In the genomic region with DNA sequence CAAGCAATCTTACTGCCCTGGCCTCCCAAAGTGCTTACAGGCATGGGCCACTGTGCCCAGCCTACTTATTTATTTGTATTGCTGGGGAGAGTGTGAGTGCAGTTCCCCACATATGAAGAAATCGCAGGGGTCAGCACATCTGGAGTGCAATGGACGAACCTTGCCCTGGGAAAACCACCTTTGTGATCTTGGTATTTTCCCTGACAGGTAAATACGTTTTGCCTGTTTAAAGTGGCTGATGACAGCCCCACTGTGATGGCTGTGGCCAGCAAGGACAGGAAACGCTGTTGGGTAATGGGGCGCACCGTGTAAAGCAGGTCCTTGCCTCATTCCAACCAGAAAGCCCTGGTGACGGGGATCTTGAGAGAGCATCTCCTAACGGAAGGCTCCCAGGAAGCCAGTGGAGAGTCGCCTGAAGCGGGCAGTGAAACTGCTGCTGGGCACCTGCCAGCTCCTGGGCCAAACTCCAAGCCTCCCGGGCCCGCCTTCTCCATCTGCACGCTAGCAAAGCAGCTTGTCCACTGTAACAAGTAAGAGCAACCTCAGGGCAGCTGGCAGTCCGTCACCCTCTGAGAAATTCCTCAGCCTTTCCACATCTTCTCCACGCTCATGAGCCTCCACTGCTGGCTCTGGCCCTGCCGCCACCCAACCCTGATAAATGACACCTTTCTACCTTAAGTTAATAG, we compare ENCODE assay signal across 10 cellular contexts. TPM values are rescaled to one million over a fixed set of nuclear protein-coding genes. Genes with fewer than 3 reads are reported as not detected.
DNase-seq lines count a peak whose midpoint lies in the region; ATAC-seq and TF ChIP-seq lines count a peak whose summit lies in the region.
"Had no signal": no experiment of that assay in that cellular context is flagged by ENCODE, and none has a peak within 500 bp of the region (broad histone marks: within the 10 kb centered on the region; RNA-seq: fewer than 3 reads in every experiment).

No MANE protein-coding gene starts in this region.

- TF ChIP-seq CTCF in brain (conservative IDR thresholded peaks at IDR 0.05) = no peak

- peaks cover 39% of the 10 kb centered on the region for H3K36me3 Mint-ChIP-seq in brain

- H3K9me3 ChIP-seq in stomach smooth muscle (ENCODE audit: control insufficient read depth in 2 of 2, low read length in 2 of 2) = no peaks in the 10 kb centered on the region

- H3K4me3 Mint-ChIP-seq in brain = peak overlapping the region in 3 of 5 experiments; percentile 2 to 65 (median 3)
- H3K4me3 Mint-ChIP-seq: activated CD8-positive, alpha-beta T cell treated with anti-CD3 and anti-CD28 coated beads for 36 hours had no signal

- no peaks in the 10 kb centered on the region for H3K9me3 Mint-ChIP-seq in brain
- H3K9me3 Mint-ChIP-seq: activated CD8-positive, alpha-beta T cell treated with anti-CD3 and anti-CD28 coated beads for 36 hours had no signal

- peak; percentile 84 for ATAC-seq in left colon
- no peak for ATAC-seq in HG02571 (IDR thresholded peaks at IDR 0.05; ENCODE audit: unreplicated experiment)
- ATAC-seq in HG03045 (IDR thresholded peaks at IDR 0.05; ENCODE audit: unreplicated experiment) = no peak
- ATAC-seq: activated CD8-positive, alpha-beta T cell treated with anti-CD3 and anti-CD28 coated beads for 36 hours had no signal

- H3K4me1 ChIP-seq in stomach smooth muscle (ENCODE audit: control insufficient read depth, insufficient read depth, low read length) = peaks cover 12% of the 10 kb centered on the region

- H3K27ac Mint-ChIP-seq in brain = peak overlapping the region in 4 of 5 experiments; percentile 80 to 90 (median 85)
- H3K27ac Mint-ChIP-seq: activated CD8-positive, alpha-beta T cell treated with anti-CD3 and anti-CD28 coated beads for 36 hours had no signal

- no peak overlapping the region for H3K9ac ChIP-seq in stomach smooth muscle (ENCODE audit: low read length in 2 of 2)

- H3K4me3 ChIP-seq in stomach smooth muscle (ENCODE audit: low read length in 2 of 2) = peak overlapping the region in 1 of 2 donors; percentile 22

- H3K36me3 ChIP-seq in stomach smooth muscle (ENCODE audit: control insufficient read depth in 2 of 2, insufficient read depth in 2 of 2, low read length in 2 of 2) = peaks cover 23 to 47% of the 10 kb centered on the region in 2 donors

- H3K27me3 ChIP-seq in stomach smooth muscle (ENCODE audit: control insufficient read depth in 1 of 2, insufficient read depth in 2 of 2, low read length in 2 of 2) = no peaks in the 10 kb centered on the region

- H3K4me1 Mint-ChIP-seq in brain = peaks cover 21% of the 10 kb centered on the region

- peak overlapping the region; percentile 31 for H3K27ac ChIP-seq in stomach smooth muscle (ENCODE audit: low read length)

- peak; percentile 15 for DNase-seq in HT-29 (ENCODE audit: low spot score)
- DNase-seq in left colon = peak; percentile 37 to 60
- no peak for DNase-seq in activated effector memory CD4-positive, alpha-beta T cell treated with Interleukin-2 at 50 U/mL for 16 hours
- DNase-seq: activated CD8-positive, alpha-beta T cell treated with anti-CD3 and anti-CD28 coated beads for 36 hours; islet precursor cell; MM.1S had no signal

- H3K27me3 Mint-ChIP-seq in brain = no peaks in the 10 kb centered on the region
- H3K27me3 Mint-ChIP-seq: activated CD8-positive, alpha-beta T cell treated with anti-CD3 and anti-CD28 coated beads for 36 hours had no signal

- intact Hi-C loops in left colon (cut with DNase I, micrococcal nuclease) = no loop called here

RNA-seq across cellular contexts. Expression of a gene that starts 17.5 kb away (rescaled TPM):
- 98.2 and 107 TPM in 2 replicates for total RNA-seq in HT-29 (2014; rRNA removed; shearing (Covaris generic))
- polyA plus RNA-seq in brain (ENCODE audit: insufficient read depth, low read depth, low replicate concordance) = 35.2 TPM
- 10 to 100 TPM; 31.2 to 31.3 TPM for total RNA-seq in left colon

RNA-seq across cellular contexts. Expression of a gene that starts 17.7 kb away (rescaled TPM):
- total RNA-seq in HT-29 (2014; rRNA removed; shearing (Covaris generic)) = 443 and 485 TPM in 2 replicates
- 1,338 TPM for polyA plus RNA-seq in brain (ENCODE audit: insufficient read depth, low read depth, low replicate concordance)
- 1,000 to 10,000 TPM; 1,115 to 1,368 TPM for total RNA-seq in left colon

RNA-seq across cellular contexts. Expression of a gene that starts 30.9 kb away (rescaled TPM):
- total RNA-seq in HT-29 (2014; rRNA removed; shearing (Covaris generic)) = 84.9 and 92.0 TPM in 2 replicates
- polyA plus RNA-seq in brain (ENCODE audit: insufficient read depth, low read depth, low replicate concordance) = 2.3 TPM
- total RNA-seq in left colon = 1 to 10 TPM in 1 of 2 donors, under 1 TPM in 1; 0.52 to 1.6 TPM

Comparison
In these comparisons a context has a peak if more than half of its experiments do, and no peak if none do; other contexts are left out.
1. RNA of a gene that starts 30.9 kb away (total RNA-seq): 84.9 to 92.0 TPM in HT-29; 0.52 to 1.6 TPM in left colon; every median in the first group is over 10 times any median in the second.